Comparison of ENCODE assay signal across 1 cellular context in genomic region chr12:6943387-6943718, GRCh38.
TF ChIP-seq lines count a peak whose summit lies in the region.

No MANE protein-coding gene starts in this region.

TF ChIP-seq in endothelial cell of umbilical vein, 7 proteins besides CTCF, POLR2A, EP300 and RAD21:
- TF ChIP-seq MYC (IDR thresholded peaks at IDR 0.05; ENCODE audit: low read depth, low read length) (no peak), MAX (IDR thresholded peaks at IDR 0.05; ENCODE audit: insufficient read depth, insufficient read length) (no peak), JUN (IDR thresholded peaks at IDR 0.05; ENCODE audit: borderline replicate concordance, insufficient read depth, insufficient read length, low read depth) (no peak), POLR2AphosphoS5 (IDR thresholded peaks at IDR 0.05; ENCODE audit: insufficient read depth, low read depth, low read length) (no peak), EZH2 (IDR thresholded peaks at IDR 0.05; ENCODE audit: borderline replicate concordance, low read depth, low read length, severe bottlenecking) (no peak), FOS (IDR thresholded peaks at IDR 0.05; ENCODE audit: borderline replicate concordance, insufficient read depth, low read length) (no peak), GATA2 (IDR thresholded peaks at IDR 0.05; ENCODE audit: insufficient read depth, insufficient read length, low read depth, low read length) (no peak)
